ENCODE assay signal across 8 cellular contexts in the genomic region with DNA sequence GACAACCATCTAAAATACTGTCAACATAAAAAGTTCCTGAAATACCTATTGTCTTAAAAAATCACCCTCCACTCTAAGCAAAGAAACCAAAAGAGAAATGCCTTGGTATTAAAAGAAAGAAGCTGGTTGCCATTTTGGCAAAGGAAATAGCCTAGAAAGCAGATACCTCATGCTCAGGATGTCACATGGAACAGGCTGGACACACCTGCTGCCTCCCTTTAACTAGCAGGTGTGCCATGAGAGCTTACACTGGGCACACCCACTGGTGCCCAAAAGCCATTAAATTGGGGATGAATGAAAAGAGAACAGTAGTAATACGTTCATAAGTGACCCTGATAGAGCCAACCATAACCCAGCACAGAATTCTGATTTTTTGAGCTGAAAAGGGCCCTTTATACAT. TPM values are rescaled to one million over a fixed set of nuclear protein-coding genes. Genes with fewer than 3 reads are reported as not detected.
DNase-seq lines count a peak whose midpoint lies in the region; ATAC-seq lines count a peak whose summit lies in the region.

No MANE protein-coding gene starts in this region.

- no peak for ATAC-seq in stimulated activated naive CD8-positive, alpha-beta T cell treated with anti-CD3 and anti-CD28 coated beads, Interleukin-15, Interleukin-2, amounts not matched to agents 100 U/mL and 50 U/mL, for 24 hours
- peak; percentile 68 for ATAC-seq in left colon
- no peak for ATAC-seq in HG03565 (IDR thresholded peaks at IDR 0.05; ENCODE audit: unreplicated experiment)
- ATAC-seq in GM21576 (IDR thresholded peaks at IDR 0.05; ENCODE audit: unreplicated experiment), result no peak

- no peaks in the 10 kb centered on the region for H3K27me3 Mint-ChIP-seq in stimulated activated naive CD8-positive, alpha-beta T cell treated with anti-CD3 and anti-CD28 coated beads, Interleukin-15, Interleukin-2, amounts not matched to agents 100 ng/mL and 50 ng/mL, for 24 hours
- peaks cover 7% of the 10 kb centered on the region for H3K27me3 Mint-ChIP-seq in T-helper 2 cell treated with Interferon-gamma antibody and Interleukin-4, amounts not matched to agents 5 μg/mL and 100 μg/mL, for 36 hours (ENCODE audit: low read depth)

- no peak for DNase-seq in stimulated activated naive CD8-positive, alpha-beta T cell treated with anti-CD3 and anti-CD28 coated beads, Interleukin-15, Interleukin-2, amounts not matched to agents 100 U/mL and 50 U/mL, for 24 hours
- DNase-seq in T-helper 2 cell treated with Interferon-gamma antibody and Interleukin-4, amounts not matched to agents 5 μg/mL and 100 μg/mL, for 36 hours (ENCODE audit: low spot score), result no peak
- DNase-seq in left colon, result no peak
- DNase-seq in KBM-7, result no peak
- no peak for DNase-seq in activated CD4-positive, alpha-beta T cell treated with anti-CD3 and anti-CD28 coated beads for 48 hours

- in situ Hi-C loops in KBM-7 (cut with MboI; ENCODE audit: low pct_unique_long_range_greater_than_20kb, low sequenced_read_pairs), result no loop called here

- peaks cover 4% of the 10 kb centered on the region for H3K36me3 Mint-ChIP-seq in stimulated activated naive CD8-positive, alpha-beta T cell treated with anti-CD3 and anti-CD28 coated beads, Interleukin-15, Interleukin-2, amounts not matched to agents 100 ng/mL and 50 ng/mL, for 24 hours (ENCODE audit: low read depth)
- peaks cover 2% of the 10 kb centered on the region for H3K36me3 Mint-ChIP-seq in T-helper 2 cell treated with Interferon-gamma antibody and Interleukin-4, amounts not matched to agents 5 μg/mL and 100 μg/mL, for 36 hours (ENCODE audit: low read depth)

- H3K9me3 Mint-ChIP-seq in stimulated activated naive CD8-positive, alpha-beta T cell treated with anti-CD3 and anti-CD28 coated beads, Interleukin-15, Interleukin-2, amounts not matched to agents 100 ng/mL and 50 ng/mL, for 24 hours, result no peaks in the 10 kb centered on the region
- H3K9me3 Mint-ChIP-seq in T-helper 2 cell treated with Interferon-gamma antibody and Interleukin-4, amounts not matched to agents 5 μg/mL and 100 μg/mL, for 36 hours, result no peaks in the 10 kb centered on the region

- intact Hi-C loops in left colon (cut with DNase I, micrococcal nuclease), result loop anchor here in 1 of 2 donors (10.0 kb wide), 1 partner anchor 105 kb away; no protein-coding TSS in a partner anchor

- H3K27ac Mint-ChIP-seq in stimulated activated naive CD8-positive, alpha-beta T cell treated with anti-CD3 and anti-CD28 coated beads, Interleukin-15, Interleukin-2, amounts not matched to agents 100 ng/mL and 50 ng/mL, for 24 hours, result peak overlapping the region; percentile 93
- peak overlapping the region; percentile 47 for H3K27ac Mint-ChIP-seq in T-helper 2 cell treated with Interferon-gamma antibody and Interleukin-4, amounts not matched to agents 5 μg/mL and 100 μg/mL, for 36 hours

- peaks cover 44% of the 10 kb centered on the region for H3K4me1 Mint-ChIP-seq in stimulated activated naive CD8-positive, alpha-beta T cell treated with anti-CD3 and anti-CD28 coated beads, Interleukin-15, Interleukin-2, amounts not matched to agents 100 ng/mL and 50 ng/mL, for 24 hours (ENCODE audit: low read depth)
- H3K4me1 Mint-ChIP-seq in T-helper 2 cell treated with Interferon-gamma antibody and Interleukin-4, amounts not matched to agents 5 μg/mL and 100 μg/mL, for 36 hours (ENCODE audit: low read depth), result peaks cover 30% of the 10 kb centered on the region

- H3K4me3 Mint-ChIP-seq in stimulated activated naive CD8-positive, alpha-beta T cell treated with anti-CD3 and anti-CD28 coated beads, Interleukin-15, Interleukin-2, amounts not matched to agents 100 ng/mL and 50 ng/mL, for 24 hours, result peak overlapping the region; percentile 97
- H3K4me3 Mint-ChIP-seq in T-helper 2 cell treated with Interferon-gamma antibody and Interleukin-4, amounts not matched to agents 5 μg/mL and 100 μg/mL, for 36 hours, result peak overlapping the region; percentile 88

RNA-seq across cellular contexts. Expression of a gene that starts 1.5 kb away (rescaled TPM):
- total RNA-seq in left colon, result 10 to 100 TPM in 1 of 2 donors, 1 to 10 TPM in 1; 6.5 to 10.1 TPM
